Comparison of ENCODE assay signal across 10 cellular contexts in genomic region chr2:84894131-84894586, GRCh38. TPM values are rescaled to one million over a fixed set of nuclear protein-coding genes. Genes with fewer than 3 reads are reported as not detected.
DNase-seq lines count a peak whose midpoint lies in the region; ATAC-seq and TF ChIP-seq lines count a peak whose summit lies in the region.
"Had no signal": no experiment of that assay in that cellular context is flagged by ENCODE, and none has a peak within 500 bp of the region (broad histone marks: within the 10 kb centered on the region; RNA-seq: fewer than 3 reads in every experiment).

No MANE protein-coding gene starts in this region.

- no peaks in the 10 kb centered on the region for H3K9me3 Mint-ChIP-seq in activated T-helper 17 cell treated with anti-CD3 and anti-CD28 coated beads, Interleukin-2, amount 50 U/mL, for 72 hours
- H3K9me3 Mint-ChIP-seq in natural killer cell treated with Interleukin-12 subunit alpha and Interleukin-12 subunit beta and Interleukin-15 and Interleukin-18, amount 100 ng/mL, for 72 hours: no peaks in the 10 kb centered on the region
- no peaks in the 10 kb centered on the region for H3K9me3 Mint-ChIP-seq in type B pancreatic cell

- peak overlapping the region; percentile 75 for H3K4me3 Mint-ChIP-seq in activated T-helper 17 cell treated with anti-CD3 and anti-CD28 coated beads, Interleukin-2, amount 50 U/mL, for 72 hours
- peak overlapping the region; percentile 44 for H3K4me3 Mint-ChIP-seq in natural killer cell treated with Interleukin-12 subunit alpha and Interleukin-12 subunit beta and Interleukin-15 and Interleukin-18, amount 100 ng/mL, for 72 hours
- H3K4me3 Mint-ChIP-seq in type B pancreatic cell: no peak overlapping the region

- H3K27me3 Mint-ChIP-seq in activated T-helper 17 cell treated with anti-CD3 and anti-CD28 coated beads, Interleukin-2, amount 50 U/mL, for 72 hours: no peaks in the 10 kb centered on the region
- H3K27me3 Mint-ChIP-seq in natural killer cell treated with Interleukin-12 subunit alpha and Interleukin-12 subunit beta and Interleukin-15 and Interleukin-18, amount 100 ng/mL, for 72 hours: no peaks in the 10 kb centered on the region
- no peaks in the 10 kb centered on the region for H3K27me3 Mint-ChIP-seq in type B pancreatic cell

- DNase-seq in NCI-H2029 (lab: John Stamatoyannopoulos, UW): peak; percentile 20
- no peak for DNase-seq in NCI-H2029 treated with DMSO at 0.1 percent for 48 hours (lab: John Stamatoyannopoulos, UW)
- peak; percentile 20 for DNase-seq in NAMALWA (ENCODE audit: low spot score)
- no peak for DNase-seq in natural killer cell treated with Interleukin-12 subunit alpha and Interleukin-12 subunit beta and Interleukin-15 and Interleukin-18, amount 100 ng/mL, for 72 hours (ENCODE audit: low spot score)
- no peak for DNase-seq in type B pancreatic cell (ENCODE audit: extremely low spot score, unreplicated experiment)
- DNase-seq in NCI-H774 (lab: John Stamatoyannopoulos, UW): no peak
- DNase-seq: esophagus squamous epithelium, NCI-H526 treated with DMSO at 0.1 percent for 48 hours had no signal

- peak overlapping the region; percentile 36 for H3K27ac Mint-ChIP-seq in activated T-helper 17 cell treated with anti-CD3 and anti-CD28 coated beads, Interleukin-2, amount 50 U/mL, for 72 hours
- H3K27ac Mint-ChIP-seq in natural killer cell treated with Interleukin-12 subunit alpha and Interleukin-12 subunit beta and Interleukin-15 and Interleukin-18, amount 100 ng/mL, for 72 hours: peak overlapping the region; percentile 96 to 99
- H3K27ac Mint-ChIP-seq in type B pancreatic cell: no peak overlapping the region

- H3K4me1 Mint-ChIP-seq in activated T-helper 17 cell treated with anti-CD3 and anti-CD28 coated beads, Interleukin-2, amount 50 U/mL, for 72 hours: peaks cover 44% of the 10 kb centered on the region
- H3K4me1 Mint-ChIP-seq in natural killer cell treated with Interleukin-12 subunit alpha and Interleukin-12 subunit beta and Interleukin-15 and Interleukin-18, amount 100 ng/mL, for 72 hours (ENCODE audit: low read depth in 2 of 2): peaks cover 46 to 58% of the 10 kb centered on the region in 2 donors
- H3K4me1 Mint-ChIP-seq in type B pancreatic cell (ENCODE audit: unreplicated experiment): peaks cover 16% of the 10 kb centered on the region

- ATAC-seq in activated T-helper 17 cell treated with anti-CD3 and anti-CD28 coated beads, Interleukin-2, amount 50 U/mL, for 72 hours (replicated peaks): no peak
- ATAC-seq in natural killer cell treated with Interleukin-12 subunit alpha and Interleukin-12 subunit beta and Interleukin-15 and Interleukin-18, amount 100 ng/mL, for 72 hours: no peak
- ATAC-seq in GM18520 (IDR thresholded peaks at IDR 0.05; ENCODE audit: unreplicated experiment): no peak

- TF ChIP-seq CTCF in type B pancreatic cell (conservative IDR thresholded peaks at IDR 0.05): no peak

- no peaks in the 10 kb centered on the region for H3K36me3 Mint-ChIP-seq in activated T-helper 17 cell treated with anti-CD3 and anti-CD28 coated beads, Interleukin-2, amount 50 U/mL, for 72 hours (ENCODE audit: low read depth)
- no peaks in the 10 kb centered on the region for H3K36me3 Mint-ChIP-seq in natural killer cell treated with Interleukin-12 subunit alpha and Interleukin-12 subunit beta and Interleukin-15 and Interleukin-18, amount 100 ng/mL, for 72 hours
- no peaks in the 10 kb centered on the region for H3K36me3 Mint-ChIP-seq in type B pancreatic cell

RNA-seq across cellular contexts. Expression of gene TMSB10, which starts 11.3 kb away (rescaled TPM):
- 1,000 to 10,000 TPM; 2,616 to 3,068 TPM for total RNA-seq in activated T-helper 17 cell treated with anti-CD3 and anti-CD28 coated beads, Interleukin-2, amount 50 U/mL, for 72 hours
- total RNA-seq in natural killer cell treated with Interleukin-12 subunit alpha and Interleukin-12 subunit beta and Interleukin-15 and Interleukin-18, amount 100 ng/mL, for 72 hours: 1,000 to 10,000 TPM; 1,502 to 3,073 TPM
- 1,269 and 1,391 TPM in 2 replicates for total RNA-seq in type B pancreatic cell (ENCODE audit: low replicate concordance)

RNA-seq across cellular contexts. Expression of gene TRABD2A, which starts 13.3 kb away (rescaled TPM):
- 10 to 100 TPM; 28.6 to 32.3 TPM for total RNA-seq in activated T-helper 17 cell treated with anti-CD3 and anti-CD28 coated beads, Interleukin-2, amount 50 U/mL, for 72 hours
- total RNA-seq in natural killer cell treated with Interleukin-12 subunit alpha and Interleukin-12 subunit beta and Interleukin-15 and Interleukin-18, amount 100 ng/mL, for 72 hours: 10 to 100 TPM in 1 of 2 donors, 1 to 10 TPM in 1; 6.6 to 18.3 TPM
- total RNA-seq in type B pancreatic cell (ENCODE audit: low replicate concordance): 2.1 and 3.3 TPM in 2 replicates

Comparison
In these comparisons a context has a peak if more than half of its experiments do, and no peak if none do; other contexts are left out.
1. DNase-seq: peak in NCI-H2029 (single experiment) and NAMALWA (single experiment); none in NCI-H2029 treated with DMSO at 0.1 percent for 48 hours (single experiment), natural killer cell treated with Interleukin-12 subunit alpha and Interleukin-12 subunit beta and Interleukin-15 and Interleukin-18, amount 100 ng/mL, for 72 hours (single experiment), type B pancreatic cell (single experiment) and NCI-H774 (single experiment).